Comparison of ENCODE assay signal across 17 cellular contexts in genomic region chr1:31881698-31882000, GRCh38. TPM values are rescaled to one million over a fixed set of nuclear protein-coding genes. Genes with fewer than 3 reads are reported as not detected.
DNase-seq lines count a peak whose midpoint lies in the region; ATAC-seq, FAIRE-seq and TF ChIP-seq lines count a peak whose summit lies in the region.
"Had no signal": no experiment of that assay in that cellular context is flagged by ENCODE, and none has a peak within 500 bp of the region (broad histone marks: within the 10 kb centered on the region; RNA-seq: fewer than 3 reads in every experiment).

No MANE protein-coding gene starts in this region.

- no peak for TF ChIP-seq RAD21 in HepG2 (CRISPR knock-in tag; IDR thresholded peaks at IDR 0.05)

- no peaks in the 10 kb centered on the region for H3K9me3 ChIP-seq in HepG2 (ENCODE audit: low read length)
- no peaks in the 10 kb centered on the region for H3K9me3 ChIP-seq in CD8-positive, alpha-beta T cell (ENCODE audit: low read length)
- H3K9me3 ChIP-seq: colonic mucosa, tibial artery had no signal

- H3K36me3 ChIP-seq in HepG2 (replicated peaks in 1 of 2; ENCODE audit: control insufficient read depth in 1 of 2, insufficient read depth in 2 of 2, low read length in 2 of 2): no peaks in the 10 kb centered on the region
- no peaks in the 10 kb centered on the region for H3K36me3 ChIP-seq in CD8-positive, alpha-beta T cell (ENCODE audit: insufficient read depth, low read length)
- H3K36me3 ChIP-seq: colonic mucosa, tibial artery had no signal

- TF ChIP-seq CTCF in VCaP (conservative IDR thresholded peaks at IDR 0.05): no peak
- TF ChIP-seq CTCF in HepG2 (CRISPR knock-in tag; IDR thresholded peaks at IDR 0.05): no peak
- TF ChIP-seq CTCF in CD8-positive, alpha-beta T cell (IDR thresholded peaks at IDR 0.05): no peak

- peak overlapping the region; percentile 78 for H3K4me2 ChIP-seq in HepG2 (ENCODE audit: low read depth, low read length)

- H3K9me3 Mint-ChIP-seq in stimulated activated memory B cell treated with anti-CD40 and anti-IgM and Interleukin-4, amounts not matched to agents 10 μg/mL and 1 μg/mL and 100 μg/mL, for 72 hours: no peaks in the 10 kb centered on the region
- no peaks in the 10 kb centered on the region for H3K9me3 Mint-ChIP-seq in CD8-positive, alpha-beta T cell
- H3K9me3 Mint-ChIP-seq: CD4-positive, alpha-beta T cell had no signal

- ATAC-seq in HepG2 (peak; percentile 80), HG03432 (IDR thresholded peaks at IDR 0.05; ENCODE audit: unreplicated experiment) (no peak)
- no peak for ATAC-seq in stimulated activated memory B cell treated with anti-CD40 and anti-IgM and Interleukin-4, amounts not matched to agents 10 μg/mL and 1 μg/mL and 100 μg/mL, for 72 hours
- no peak for ATAC-seq in CD8-positive, alpha-beta T cell

- intact Hi-C loops in HepG2 (cut with micrococcal nuclease; ENCODE audit: unreplicated experiment): no loop called here
- intact Hi-C loops in CD8-positive, alpha-beta T cell (cut with DNase I, micrococcal nuclease): loop anchor here in 1 of 2 experiments (10.0 kb wide), 1 partner anchor 57 kb away; no protein-coding TSS in a partner anchor

- H3K27ac Mint-ChIP-seq in stimulated activated memory B cell treated with anti-CD40 and anti-IgM and Interleukin-4, amounts not matched to agents 10 μg/mL and 1 μg/mL and 100 μg/mL, for 72 hours: peak overlapping the region; percentile 61
- no peak overlapping the region for H3K27ac Mint-ChIP-seq in CD8-positive, alpha-beta T cell
- H3K27ac Mint-ChIP-seq: CD4-positive, alpha-beta T cell had no signal

- TF ChIP-seq POLR2A in HepG2 (IDR thresholded peaks at IDR 0.05; ENCODE audit: insufficient read depth in 1 of 2, low read depth in 2 of 2, low read length in 2 of 2): 0 out of 4 replicates have a peak, but pooled peaks of 1 of the 2 experiments have one; percentile 46

- 0% methylated on average over 5 of the region's 5 CpGs for WGBS in HepG2 (ENCODE audit: low lambda C conversion rate)

- peak overlapping the region; percentile 3 for H3K4me3 Mint-ChIP-seq in stimulated activated memory B cell treated with anti-CD40 and anti-IgM and Interleukin-4, amounts not matched to agents 10 μg/mL and 1 μg/mL and 100 μg/mL, for 72 hours
- no peak overlapping the region for H3K4me3 Mint-ChIP-seq in CD8-positive, alpha-beta T cell
- H3K4me3 Mint-ChIP-seq: CD4-positive, alpha-beta T cell had no signal

- peak in 1 of 2 experiments; percentile 49; a peak in 1 of 4 replicates for TF ChIP-seq EP300 in HepG2 (IDR thresholded peaks at IDR 0.05; ENCODE audit: low read depth in 2 of 2, low read length in 2 of 2)
- TF ChIP-seq EP300 in HepG2 (CRISPR knock-in tag; IDR thresholded peaks at IDR 0.05; ENCODE audit: borderline replicate concordance): no peak

- no TSS peak for BruUV-seq in HepG2 (replicated peaks; lab: Mats Ljungman, UMichigan)

- 0 out of 2 replicates have a peak overlapping the region, but pooled peaks have one; percentile 14 for H3K9ac ChIP-seq in HepG2 (ENCODE audit: insufficient read depth, low read depth, low read length)

- peaks cover 45% of the 10 kb centered on the region for H3K4me1 Mint-ChIP-seq in stimulated activated memory B cell treated with anti-CD40 and anti-IgM and Interleukin-4, amounts not matched to agents 10 μg/mL and 1 μg/mL and 100 μg/mL, for 72 hours
- H3K4me1 Mint-ChIP-seq in CD8-positive, alpha-beta T cell (ENCODE audit: low read depth): peaks cover 19% of the 10 kb centered on the region

- POLR2A ChIA-PET in HepG2 (lab: Yijun Ruan, JAX): interaction anchor here (0.9 to 2.8 kb wide), 2 partner anchors 12 to 29 kb away, joined by 4 to 8 read pairs; no protein-coding TSS in a partner anchor
- POLR2A ChIA-PET in CD8-positive, alpha-beta T cell (lab: Charles Lee): no interaction called here

- no peaks in the 10 kb centered on the region for H3K27me3 ChIP-seq in HepG2 (ENCODE audit: control insufficient read depth in 1 of 2, insufficient read depth in 2 of 2, low read length in 2 of 2)
- H3K27me3 ChIP-seq in CD8-positive, alpha-beta T cell (ENCODE audit: insufficient read depth, low read length): no peaks in the 10 kb centered on the region
- H3K27me3 ChIP-seq: colonic mucosa, tibial artery had no signal

- peak; percentile 93 for FAIRE-seq in HepG2 (lab: Jason Lieb, UNC)

- peak overlapping the region; percentile 94 for H2AFZ ChIP-seq in HepG2 (ENCODE audit: low read length)

- H3K36me3 Mint-ChIP-seq in stimulated activated memory B cell treated with anti-CD40 and anti-IgM and Interleukin-4, amounts not matched to agents 10 μg/mL and 1 μg/mL and 100 μg/mL, for 72 hours: no peaks in the 10 kb centered on the region
- no peaks in the 10 kb centered on the region for H3K36me3 Mint-ChIP-seq in CD8-positive, alpha-beta T cell

- H3K27ac ChIP-seq in VCaP (peak overlapping the region; percentile 73), HepG2 (ENCODE audit: extremely low read length, insufficient read depth, low read length) (peak overlapping the region; percentile 26)
- H3K27ac ChIP-seq in CD8-positive, alpha-beta T cell (ENCODE audit: low read depth, low read length): no peak overlapping the region
- H3K27ac ChIP-seq: colonic mucosa, tibial artery had no signal

- CTCF ChIA-PET in HepG2 (lab: Yijun Ruan, JAX; ENCODE audit: low intra/inter-chr PET ratio, low total read pairs): no interaction called here
- CTCF ChIA-PET in CD8-positive, alpha-beta T cell (lab: Charles Lee): interaction anchor here (1.3 kb wide), 1 partner anchor 82 kb away, joined by 3 read pairs; no protein-coding TSS in a partner anchor

- H3K4me3 ChIP-seq in HepG2 (replicated peaks in 1 of 3; ENCODE audit: insufficient read depth in 1 of 3, low read depth in 2 of 3, low read length in 3 of 3): peak overlapping the region; percentile 38 to 61 (median 48)
- no peak overlapping the region for H3K4me3 ChIP-seq in CD8-positive, alpha-beta T cell (ENCODE audit: low read depth, low read length)
- H3K4me3 ChIP-seq: colonic mucosa, tibial artery had no signal

- in situ Hi-C loops in HepG2 (cut with HindIII; ENCODE audit: extremely low pct_ligation_motif_present, low pct_unique_long_range_greater_than_20kb): no loop called here

- peak; percentile 46 to 50 for DNase-seq in NCI-H526 (lab: John Stamatoyannopoulos, UW)
- no peak for DNase-seq in NCI-H526 treated with DMSO at 0.1 percent for 48 hours (lab: John Stamatoyannopoulos, UW)
- DNase-seq in HepG2 (ENCODE audit: low spot score): peak; percentile 66
- DNase-seq in CD8-positive, alpha-beta T cell: no peak
- no peak for DNase-seq in NCI-H187 (lab: John Stamatoyannopoulos, UW)
- DNase-seq: CD4-positive, alpha-beta T cell; colonic mucosa; KBM-7; NCI-H1092 treated with DMSO at 0.1 percent for 48 hours; NK-92 treated with Interleukin-12 subunit alpha and Interleukin-12 subunit beta, amount 100 ng/mL, for 24 hours; SIG-M5; stimulated activated CD4-positive, alpha-beta T cell treated with anti-CD3 and anti-CD28 coated beads, Interleukin-4, amount 100 ng/mL, for 24 hours; T-helper 2 cell; tibial artery had no signal

- H3K27me3 Mint-ChIP-seq in stimulated activated memory B cell treated with anti-CD40 and anti-IgM and Interleukin-4, amounts not matched to agents 10 μg/mL and 1 μg/mL and 100 μg/mL, for 72 hours: no peaks in the 10 kb centered on the region
- H3K27me3 Mint-ChIP-seq in CD8-positive, alpha-beta T cell (ENCODE audit: low read depth): no peaks in the 10 kb centered on the region
- H3K27me3 Mint-ChIP-seq: CD4-positive, alpha-beta T cell had no signal

- H3K79me2 ChIP-seq in HepG2 (ENCODE audit: insufficient read depth, low read length): no peaks in the 10 kb centered on the region

- H4K20me1 ChIP-seq in HepG2 (ENCODE audit: insufficient read depth, low read length): no peaks in the 10 kb centered on the region

- peaks cover 53% of the 10 kb centered on the region for H3K4me1 ChIP-seq in HepG2 (ENCODE audit: insufficient read depth, low read length)
- peaks cover 17% of the 10 kb centered on the region for H3K4me1 ChIP-seq in CD8-positive, alpha-beta T cell (ENCODE audit: insufficient read depth, low read length)
- H3K4me1 ChIP-seq: colonic mucosa had no signal

TF ChIP-seq in HepG2, 621 proteins besides CTCF, POLR2A, EP300 and RAD21 (continues in another document):
- TF ChIP-seq MZF1 (CRISPR knock-in tag; IDR thresholded peaks at IDR 0.05; ENCODE audit: borderline replicate concordance) (no peak), CREB1 (IDR thresholded peaks at IDR 0.05) (no peak), CREB1 (CRISPR knock-in tag; IDR thresholded peaks at IDR 0.05) (no peak), ZNF891 (CRISPR knock-in tag; IDR thresholded peaks at IDR 0.05) (no peak), TBX3 (IDR thresholded peaks at IDR 0.05; ENCODE audit: borderline replicate concordance) (no peak)

RNA-seq across cellular contexts. Expression of gene PTP4A2, which starts 56.5 kb away (rescaled TPM):
- 225 and 284 TPM in 2 replicates for total RNA-seq in HepG2 (2016; rRNA removed; fragmentation: Illumina TruSeq; extraction: Trizol)
- total RNA-seq in HepG2 (2016; cell fraction: cytosol; rRNA removed; fragmentation: Illumina TruSeq; extraction: Trizol; ENCODE audit: low read depth): 369 and 408 TPM in 2 replicates
- total RNA-seq in HepG2 (2016; cell fraction: insoluble cytoplasmic fraction; rRNA removed; fragmentation: Illumina TruSeq; extraction: Trizol): 221 and 292 TPM in 2 replicates
- 422 and 446 TPM in 2 replicates for total RNA-seq in HepG2 (2016; cell fraction: membrane; rRNA removed; fragmentation: Illumina TruSeq; extraction: Trizol)
- total RNA-seq in HepG2 (2016; cell fraction: nucleus; rRNA removed; fragmentation: Illumina TruSeq; extraction: Trizol): 70.1 and 106 TPM in 2 replicates
- 133 and 173 TPM in 2 replicates for polyA plus RNA-seq in HepG2 (2011; rRNA removed)
- 32.3 and 61.4 TPM in 2 replicates for polyA plus RNA-seq in HepG2 (2011; cell fraction: cytosol; rRNA removed)
- 11.8 and 23.9 TPM in 2 replicates for polyA plus RNA-seq in HepG2 (2011; cell fraction: nucleus; rRNA removed)
- 117 and 164 TPM in 2 replicates for polyA plus RNA-seq in HepG2 (2012)
- polyA plus RNA-seq in HepG2 (2016; cell fraction: cytosol; fragmentation: Illumina TruSeq; extraction: Trizol; ENCODE audit: low read depth): 182 and 192 TPM in 2 replicates
- polyA plus RNA-seq in HepG2 (2016; cell fraction: insoluble cytoplasmic fraction; fragmentation: Illumina TruSeq; extraction: Trizol; ENCODE audit: low read depth): 288 and 291 TPM in 2 replicates
- polyA plus RNA-seq in HepG2 (2016; cell fraction: membrane; fragmentation: Illumina TruSeq; extraction: Trizol; ENCODE audit: low read depth): 288 and 296 TPM in 2 replicates
- 121 and 131 TPM in 2 replicates for polyA plus RNA-seq in HepG2 (2016; cell fraction: nucleus; fragmentation: Illumina TruSeq; extraction: Trizol; ENCODE audit: insufficient read depth, low read depth)
- 228 and 834 TPM in 2 replicates for polyA minus RNA-seq in HepG2 (2011; rRNA and poly(A)+ RNA removed; ENCODE audit: low replicate concordance)
- polyA minus RNA-seq in HepG2 (2011; cell fraction: cytosol; rRNA and poly(A)+ RNA removed): 120 and 150 TPM in 2 replicates
- 43.0 and 80.8 TPM in 2 replicates for polyA minus RNA-seq in HepG2 (2011; cell fraction: nucleus; rRNA and poly(A)+ RNA removed)
- total RNA-seq in CD8-positive, alpha-beta T cell: 100 to 1,000 TPM; 257 to 278 TPM

Comparison
In these comparisons a context has a peak if more than half of its experiments do, and no peak if none do; other contexts are left out.
1. DNase-seq: peak in NCI-H526 (2 of 2) and HepG2 (single experiment); none in NCI-H526 treated with DMSO at 0.1 percent for 48 hours (single experiment), CD8-positive, alpha-beta T cell (0 of 7) and NCI-H187 (0 of 2).